ENCODE assay signal across 22 cellular contexts in the genomic region with DNA sequence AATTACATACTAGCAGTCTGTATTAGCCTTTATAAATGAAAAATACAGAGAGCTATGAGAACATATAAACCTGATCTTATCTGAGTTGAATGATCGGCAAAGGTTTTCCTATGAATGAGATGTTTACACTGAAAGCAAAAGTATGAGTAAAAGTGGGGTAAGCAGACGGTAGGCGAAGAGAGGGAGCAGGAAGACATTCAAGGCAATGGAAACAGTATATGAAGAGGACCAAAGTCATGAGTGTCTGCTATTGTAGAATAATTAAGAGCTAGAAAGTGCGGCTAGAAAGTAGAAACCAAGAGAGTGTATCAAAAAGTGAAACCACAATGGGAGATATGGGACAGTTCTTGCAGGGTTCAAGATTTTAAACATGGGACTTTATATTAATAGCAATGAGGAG.
A peak's percentile ranks its signal among the peaks of the same experiment; 100 is the strongest.
DNase-seq lines count a peak whose midpoint lies in the region; ATAC-seq, FAIRE-seq and TF ChIP-seq lines count a peak whose summit lies in the region.
"Had no signal": no experiment of that assay in that cellular context is flagged by ENCODE, and none has a peak within 500 bp of the region (broad histone marks: within the 10 kb centered on the region; RNA-seq: fewer than 3 reads in every experiment).

No MANE protein-coding gene starts in this region.

- TF ChIP-seq CTCF in HEK293 (tag by site-specific recombination; IDR thresholded peaks at IDR 0.05): no peak

- DNase-seq in activated CD4-positive, alpha-beta T cell treated with anti-CD3 and anti-CD28 coated beads for 36 hours: no peak
- DNase-seq in activated CD4-positive, alpha-beta T cell treated with anti-CD3 and anti-CD28 coated beads, Interleukin-2, amount 10 ng/mL, durations not matched to agents 24 days and 14 days: no peak
- no peak for DNase-seq in urothelium cell line (ENCODE audit: low spot score)
- no peak for DNase-seq in occipital lobe (lab: John Stamatoyannopoulos, UW)
- DNase-seq: AML-193; Caco-2; Calu3; CD4-positive, alpha-beta T cell; CD8-positive, alpha-beta T cell; DMS79 treated with DMSO at 0.1 percent for 48 hours; GF-D8 had no signal

- no peaks in the 10 kb centered on the region for H3K4me1 ChIP-seq in HEK293 (ENCODE audit: control insufficient read depth, insufficient read depth, low read length)
- H3K4me1 ChIP-seq: A549; BLaER1 treated with 17β-estradiol and CSF1 and Interleukin-3, amounts not matched to agents 10 nM and 100 nM; Caco-2 had no signal

- peak; percentile 47 for ATAC-seq in activated CD4-positive, alpha-beta T cell treated with anti-CD3 and anti-CD28 coated beads for 36 hours
- peak; percentile 68 for ATAC-seq in activated T-helper 17 cell treated with anti-CD3 and anti-CD28 coated beads, Interleukin-2, amount 50 U/mL, for 72 hours (replicated peaks)
- ATAC-seq: A549; CD8-positive, alpha-beta T cell had no signal

- no peak overlapping the region for H3K4me3 ChIP-seq in HEK293 (ENCODE audit: low read depth, low read length)
- H3K4me3 ChIP-seq: A549; BLaER1 treated with 17β-estradiol and CSF1 and Interleukin-3, amounts not matched to agents 10 nM and 100 nM had no signal

- no peak for FAIRE-seq in urothelium cell line (lab: Jason Lieb, UNC)
- FAIRE-seq: A549, D721Med, G401.6, GM12891, GM19239 had no signal

- POLR2A ChIA-PET in activated CD4-positive, alpha-beta T cell treated with anti-CD3 and anti-CD28 coated beads for 36 hours (lab: Charles Lee): no interaction called here
- POLR2A ChIA-PET in HEK293 (lab: Yijun Ruan, JAX): no interaction called here

- H3K4me1 Mint-ChIP-seq in activated CD4-positive, alpha-beta T cell treated with anti-CD3 and anti-CD28 coated beads for 36 hours: peaks cover 4% of the 10 kb centered on the region
- no peaks in the 10 kb centered on the region for H3K4me1 Mint-ChIP-seq in activated CD4-positive, alpha-beta T cell treated with anti-CD3 and anti-CD28 coated beads, Interleukin-2, amount 10 ng/mL, durations not matched to agents 24 days and 14 days
- peaks cover 5% of the 10 kb centered on the region for H3K4me1 Mint-ChIP-seq in activated T-helper 17 cell treated with anti-CD3 and anti-CD28 coated beads, Interleukin-2, amount 50 U/mL, for 72 hours
- H3K4me1 Mint-ChIP-seq: B cell had no signal

- no peaks in the 10 kb centered on the region for H3K27me3 Mint-ChIP-seq in activated CD4-positive, alpha-beta T cell treated with anti-CD3 and anti-CD28 coated beads for 36 hours
- H3K27me3 Mint-ChIP-seq in activated CD4-positive, alpha-beta T cell treated with anti-CD3 and anti-CD28 coated beads, Interleukin-2, amount 10 ng/mL, durations not matched to agents 24 days and 14 days: no peaks in the 10 kb centered on the region
- H3K27me3 Mint-ChIP-seq in activated T-helper 17 cell treated with anti-CD3 and anti-CD28 coated beads, Interleukin-2, amount 50 U/mL, for 72 hours: no peaks in the 10 kb centered on the region
- H3K27me3 Mint-ChIP-seq: B cell; CD4-positive, alpha-beta T cell had no signal

- no peaks in the 10 kb centered on the region for H3K9me3 Mint-ChIP-seq in activated CD4-positive, alpha-beta T cell treated with anti-CD3 and anti-CD28 coated beads for 36 hours (ENCODE audit: low read depth)
- H3K9me3 Mint-ChIP-seq in activated CD4-positive, alpha-beta T cell treated with anti-CD3 and anti-CD28 coated beads, Interleukin-2, amount 10 ng/mL, durations not matched to agents 24 days and 14 days: no peaks in the 10 kb centered on the region
- H3K9me3 Mint-ChIP-seq in activated T-helper 17 cell treated with anti-CD3 and anti-CD28 coated beads, Interleukin-2, amount 50 U/mL, for 72 hours: peaks cover 5% of the 10 kb centered on the region
- H3K9me3 Mint-ChIP-seq: CD4-positive, alpha-beta T cell; CD8-positive, alpha-beta T cell had no signal

- no peak overlapping the region for H3K4me3 Mint-ChIP-seq in activated CD4-positive, alpha-beta T cell treated with anti-CD3 and anti-CD28 coated beads for 36 hours
- no peak overlapping the region for H3K4me3 Mint-ChIP-seq in activated CD4-positive, alpha-beta T cell treated with anti-CD3 and anti-CD28 coated beads, Interleukin-2, amount 10 ng/mL, durations not matched to agents 24 days and 14 days
- no peak overlapping the region for H3K4me3 Mint-ChIP-seq in activated T-helper 17 cell treated with anti-CD3 and anti-CD28 coated beads, Interleukin-2, amount 50 U/mL, for 72 hours
- H3K4me3 Mint-ChIP-seq: B cell; CD4-positive, alpha-beta T cell; CD8-positive, alpha-beta T cell had no signal

- H3K27ac Mint-ChIP-seq in activated CD4-positive, alpha-beta T cell treated with anti-CD3 and anti-CD28 coated beads for 36 hours: no peak overlapping the region
- H3K27ac Mint-ChIP-seq in activated CD4-positive, alpha-beta T cell treated with anti-CD3 and anti-CD28 coated beads, Interleukin-2, amount 10 ng/mL, durations not matched to agents 24 days and 14 days: no peak overlapping the region
- H3K27ac Mint-ChIP-seq in activated T-helper 17 cell treated with anti-CD3 and anti-CD28 coated beads, Interleukin-2, amount 50 U/mL, for 72 hours: no peak overlapping the region
- H3K27ac Mint-ChIP-seq: B cell; CD4-positive, alpha-beta T cell; CD8-positive, alpha-beta T cell had no signal

- intact Hi-C loops in activated CD4-positive, alpha-beta T cell treated with anti-CD3 and anti-CD28 coated beads for 36 hours (cut with DNase I, micrococcal nuclease): no loop called here
- intact Hi-C loops in activated CD4-positive, alpha-beta T cell treated with anti-CD3 and anti-CD28 coated beads, Interleukin-2, amount 10 ng/mL, durations not matched to agents 24 days and 14 days (cut with micrococcal nuclease): no loop called here

- no peak overlapping the region for H3K27ac ChIP-seq in HEK293 (ENCODE audit: extremely low read depth, low read depth, low read length)
- H3K27ac ChIP-seq: 22Rv1; A549; BLaER1 treated with 17β-estradiol and CSF1 and Interleukin-3, amounts not matched to agents 10 nM and 100 nM; C4-2B had no signal

- no peaks in the 10 kb centered on the region; the same call in 1 of the 2 replicates for H3K9me3 ChIP-seq in HEK293 (ENCODE audit: control insufficient read depth, insufficient read depth, low read depth, low read length)
- H3K9me3 ChIP-seq: A549; BLaER1 treated with 17β-estradiol and CSF1 and Interleukin-3, amounts not matched to agents 10 nM and 100 nM; Caco-2 had no signal

- CTCF ChIA-PET in activated CD4-positive, alpha-beta T cell treated with anti-CD3 and anti-CD28 coated beads for 36 hours (lab: Charles Lee): no interaction called here
- CTCF ChIA-PET in HEK293 (lab: Yijun Ruan, JAX): no interaction called here

- H3K36me3 ChIP-seq in HEK293 (ENCODE audit: control insufficient read depth in 2 of 2, insufficient read depth in 1 of 2, low read length in 2 of 2): no peaks in the 10 kb centered on the region
- H3K36me3 ChIP-seq: BLaER1 treated with 17β-estradiol and CSF1 and Interleukin-3, amounts not matched to agents 10 nM and 100 nM had no signal

- peaks cover 1% of the 10 kb centered on the region for H3K36me3 Mint-ChIP-seq in activated CD4-positive, alpha-beta T cell treated with anti-CD3 and anti-CD28 coated beads for 36 hours (ENCODE audit: low read depth)
- no peaks in the 10 kb centered on the region for H3K36me3 Mint-ChIP-seq in activated CD4-positive, alpha-beta T cell treated with anti-CD3 and anti-CD28 coated beads, Interleukin-2, amount 10 ng/mL, durations not matched to agents 24 days and 14 days (ENCODE audit: low read depth)
- no peaks in the 10 kb centered on the region for H3K36me3 Mint-ChIP-seq in activated T-helper 17 cell treated with anti-CD3 and anti-CD28 coated beads, Interleukin-2, amount 50 U/mL, for 72 hours (ENCODE audit: low read depth)
- H3K36me3 Mint-ChIP-seq: CD8-positive, alpha-beta T cell had no signal

TF ChIP-seq in HEK293, 187 proteins besides CTCF, POLR2A, EP300 and RAD21:
- TF ChIP-seq PRDM1 (tag by site-specific recombination; IDR thresholded peaks at IDR 0.05): peak; percentile 93
- TF ChIP-seq KLF10 (tag by site-specific recombination; IDR thresholded peaks at IDR 0.05): no peak
TF ChIP-seq in HEK293: peak in this region for 1.
